ENCODE assay signal across 1 cellular context in the genomic region with DNA sequence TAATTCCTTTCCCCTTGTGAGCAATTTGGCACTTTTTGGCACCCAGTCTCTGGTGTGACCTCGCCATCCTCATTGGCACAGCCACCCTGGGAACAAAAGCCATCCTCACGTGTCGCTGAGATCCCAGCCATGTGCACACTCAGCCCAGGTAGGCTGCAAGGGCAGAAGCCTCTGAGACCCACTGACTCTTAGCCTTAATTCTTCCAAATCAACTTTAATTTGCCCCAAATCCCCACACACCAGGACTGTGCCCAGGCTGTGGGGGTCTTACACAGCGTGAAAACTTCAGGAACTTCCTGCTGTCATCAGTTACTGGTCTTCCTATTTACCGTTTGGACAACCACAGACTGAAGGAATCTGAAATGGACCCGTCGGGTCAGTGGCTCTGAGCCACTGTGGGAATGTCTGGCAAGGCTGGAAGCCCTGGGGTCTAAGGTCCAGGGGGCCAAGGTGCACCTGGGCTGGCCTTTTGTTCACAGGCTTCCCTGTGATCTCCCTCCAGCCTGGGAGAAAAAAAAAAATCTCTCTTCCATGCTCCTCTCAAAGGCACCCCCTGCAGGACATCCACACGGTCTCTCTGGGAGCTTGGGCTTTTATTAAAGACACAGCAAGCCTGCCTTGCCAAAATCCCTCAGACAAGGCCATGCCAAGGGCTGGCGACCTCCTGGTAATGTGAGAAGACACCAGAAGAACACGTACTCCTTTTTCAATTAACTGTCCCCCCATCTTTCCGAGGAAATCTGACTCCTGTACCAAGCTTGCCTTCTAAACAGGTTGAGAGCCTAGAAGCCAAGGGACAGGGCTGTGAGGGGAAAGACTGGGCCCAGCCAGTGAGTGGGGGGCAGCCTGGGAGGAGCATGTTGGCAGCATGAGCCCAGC.
TF ChIP-seq lines count a peak whose summit lies in the region.

No MANE protein-coding gene starts in this region.

TF ChIP-seq in endothelial cell of umbilical vein, 7 proteins besides CTCF, POLR2A, EP300 and RAD21:
- no peak for TF ChIP-seq FOS (IDR thresholded peaks at IDR 0.05; ENCODE audit: borderline replicate concordance, insufficient read depth, low read length)
- TF ChIP-seq JUN (IDR thresholded peaks at IDR 0.05; ENCODE audit: borderline replicate concordance, insufficient read depth, insufficient read length, low read depth), result no peak
- TF ChIP-seq EZH2 (IDR thresholded peaks at IDR 0.05; ENCODE audit: borderline replicate concordance, low read depth, low read length, severe bottlenecking), result no peak
- no peak for TF ChIP-seq POLR2AphosphoS5 (IDR thresholded peaks at IDR 0.05; ENCODE audit: insufficient read depth, low read depth, low read length)
- no peak for TF ChIP-seq GATA2 (IDR thresholded peaks at IDR 0.05; ENCODE audit: insufficient read depth, insufficient read length, low read depth, low read length)
